ENCODE assay signal across 8 cellular contexts in the genomic region with DNA sequence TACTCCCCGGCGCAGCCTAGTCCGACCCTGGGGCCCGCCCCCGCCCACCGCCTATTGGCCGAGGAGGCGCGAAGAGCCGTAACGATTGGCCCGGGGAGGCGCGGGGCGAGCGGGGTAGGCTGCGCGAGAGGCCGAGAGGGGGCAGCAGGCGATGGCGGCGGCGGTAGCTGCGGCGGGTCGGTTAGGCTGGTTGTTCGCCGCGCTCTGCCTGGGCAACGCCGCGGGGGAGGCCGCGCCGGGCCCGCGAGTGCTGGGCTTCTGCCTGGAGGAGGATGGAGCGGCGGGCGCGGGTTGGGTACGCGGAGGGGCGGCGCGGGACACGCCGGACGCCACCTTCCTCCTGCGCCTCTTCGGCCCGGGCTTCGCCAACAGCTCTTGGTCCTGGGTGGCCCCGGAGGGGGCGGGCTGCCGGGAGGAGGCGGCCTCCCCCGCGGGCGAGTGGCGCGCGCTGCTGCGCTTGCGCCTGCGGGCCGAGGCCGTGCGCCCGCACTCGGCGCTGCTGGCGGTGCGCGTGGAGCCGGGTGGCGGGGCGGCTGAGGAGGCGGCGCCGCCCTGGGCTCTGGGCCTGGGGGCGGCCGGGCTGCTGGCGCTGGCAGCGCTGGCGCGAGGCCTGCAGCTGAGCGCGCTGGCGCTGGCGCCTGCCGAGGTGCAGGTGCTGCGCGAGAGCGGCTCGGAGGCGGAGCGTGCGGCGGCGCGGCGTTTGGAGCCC. TPM values are rescaled to one million over a fixed set of nuclear protein-coding genes. Genes with fewer than 3 reads are reported as not detected.
DNase-seq lines count a peak whose midpoint lies in the region; ATAC-seq and TF ChIP-seq lines count a peak whose summit lies in the region.

CNNM3 (plus strand) TSS at position 142 of the 709 bp plus-strand sequence; CDS start at position 152, 10 bp downstream.

- H3K27ac ChIP-seq in DND-41 (ENCODE audit: low read length) (peak within 1 kb of the TSS; percentile 89), PC-9 (peak within 1 kb of the TSS; percentile 7; the same call in 1 of the 2 replicates), esophagus (ENCODE audit: low read depth in 2 of 2, low read length in 1 of 2) (peak within 1 kb of the TSS; percentile 94 to 96), muscle layer of duodenum (ENCODE audit: low read length) (peak within 1 kb of the TSS; percentile 60)

- CTCF ChIA-PET in PC-9 (lab: Charles Lee) = interaction anchor here (0.6 to 0.8 kb wide), 3 partner anchors 135 to 283 kb away, joined by 3 to 5 read pairs (median 4); no protein-coding TSS in a partner anchor

- TF ChIP-seq CTCF in DND-41 (IDR thresholded peaks at IDR 0.05; ENCODE audit: borderline replicate concordance, extremely low read depth, low read length, poor library complexity, severe bottlenecking) = peak; percentile 61
- peak; percentile 74 for TF ChIP-seq CTCF in PC-9 (conservative IDR thresholded peaks at IDR 0.05)

- BruUV-seq in PC-9 (replicated peaks; lab: Mats Ljungman, UMichigan) = no TSS peak

- H3K27me3 ChIP-seq in DND-41 (ENCODE audit: insufficient read depth, low read length, poor library complexity) (no peaks in the 10 kb centered on the region), PC-9 (ENCODE audit: insufficient read depth, low read depth) (no peaks in the 10 kb centered on the region), esophagus (ENCODE audit: control insufficient read depth in 1 of 2, insufficient read depth in 2 of 2, low read length in 2 of 2) (no peaks in the 10 kb centered on the region), muscle layer of duodenum (ENCODE audit: low read depth, low read length) (no peaks in the 10 kb centered on the region)

- ATAC-seq in DND-41 (ENCODE audit: insufficient read depth, low read depth) (peak; percentile 94), GM21737 (IDR thresholded peaks at IDR 0.05; ENCODE audit: unreplicated experiment) (peak; percentile 87)

- H3K4me3 ChIP-seq in DND-41 (ENCODE audit: low read depth in 1 of 2, low read length in 2 of 2) (peak within 1 kb of the TSS; percentile 73 to 97), PC-9 (peak within 1 kb of the TSS; percentile 87), esophagus (ENCODE audit: low read depth in 1 of 2, low read length in 2 of 2) (peak within 1 kb of the TSS; percentile 70 to 86), muscle layer of duodenum (ENCODE audit: low read depth in 1 of 2, low read length in 2 of 2) (peak within 1 kb of the TSS; percentile 73 to 82)

- H2AFZ ChIP-seq in DND-41 (ENCODE audit: low read depth, low read length) (peak within 1 kb of the TSS; percentile 88), PC-9 (peak within 1 kb of the TSS; percentile 92)

- DNase-seq in DND-41 (peak; percentile 95), KG1 (lab: John Stamatoyannopoulos, UW) (peak; percentile 91), PC-9 (peak; percentile 87 to 99)
- peak; percentile 97 for DNase-seq in activated T-cell treated with anti-CD3 and anti-CD28 coated beads, Interleukin-2, amount 50 U/mL, for 1 hour
- peak; percentile 93 for DNase-seq in stimulated activated CD8-positive, alpha-beta memory T cell treated with anti-CD3 and anti-CD28 coated beads, Interleukin-7, amount 100 ng/mL, for 24 hours (ENCODE audit: low read depth)

- H3K9me3 ChIP-seq in DND-41 (ENCODE audit: insufficient read depth, low read length, severe bottlenecking) (no peaks in the 10 kb centered on the region), PC-9 (ENCODE audit: insufficient read depth, low read depth) (no peaks in the 10 kb centered on the region), esophagus (ENCODE audit: control insufficient read depth in 2 of 2, insufficient read depth in 1 of 2, low read depth in 1 of 2, low read length in 1 of 2) (no peaks in the 10 kb centered on the region), muscle layer of duodenum (ENCODE audit: control insufficient read depth in 1 of 2, low read length in 2 of 2) (no peaks in the 10 kb centered on the region)

- POLR2A ChIA-PET in PC-9 (lab: Charles Lee; ENCODE audit: unreplicated experiment) = interaction anchor here (0.5 to 0.6 kb wide), 6 partner anchors 54 to 824 kb away, joined by 3 to 4 read pairs (median 3); no protein-coding TSS in a partner anchor

- peaks cover 12% of the 10 kb centered on the region for H3F3A ChIP-seq in PC-9 (ENCODE audit: insufficient read depth, low read depth)

- H3K36me3 ChIP-seq in DND-41 (ENCODE audit: insufficient read depth, low read length) = peaks cover 33% of the 10 kb centered on the region
- 0 out of 2 replicates have a peak, but pooled peaks cover under 1% of the 10 kb centered on the region for H3K36me3 ChIP-seq in PC-9 (ENCODE audit: low read depth)
- no peaks in the 10 kb centered on the region for H3K36me3 ChIP-seq in esophagus (ENCODE audit: control insufficient read depth in 2 of 2, insufficient read depth in 2 of 2, low read length in 1 of 2)
- H3K36me3 ChIP-seq in muscle layer of duodenum (ENCODE audit: control insufficient read depth in 1 of 2, insufficient read depth in 2 of 2, low read length in 2 of 2) = peaks cover under 1 to 4% of the 10 kb centered on the region in 2 donors

- peaks cover 47% of the 10 kb centered on the region for H3K79me2 ChIP-seq in DND-41 (ENCODE audit: insufficient read depth, low read length)
- peaks cover 39% of the 10 kb centered on the region for H3K79me2 ChIP-seq in PC-9 (ENCODE audit: low read depth)

- H4K20me1 ChIP-seq in DND-41 (ENCODE audit: insufficient read depth, low read length) (peaks cover 43% of the 10 kb centered on the region), PC-9 (ENCODE audit: insufficient read depth) (peaks cover 26% of the 10 kb centered on the region)

- no peaks in the 10 kb centered on the region for H3K9me2 ChIP-seq in PC-9 (ENCODE audit: insufficient read depth)

- H3K4me1 ChIP-seq in DND-41 (ENCODE audit: insufficient read depth, low read length) = peaks cover 50% of the 10 kb centered on the region
- peaks cover 26% of the 10 kb centered on the region for H3K4me1 ChIP-seq in PC-9 (replicated peaks; ENCODE audit: insufficient read depth)
- peaks cover 11 to 26% of the 10 kb centered on the region in 2 donors for H3K4me1 ChIP-seq in esophagus (ENCODE audit: control insufficient read depth in 2 of 2, insufficient read depth in 2 of 2, low read length in 1 of 2)
- peaks cover 34 to 53% of the 10 kb centered on the region in 2 donors for H3K4me1 ChIP-seq in muscle layer of duodenum (ENCODE audit: control insufficient read depth in 1 of 2, insufficient read depth in 2 of 2, low read length in 2 of 2)

- 0 to 1% methylated on average over 48 to 103 of the region's 103 CpGs for WGBS in esophagus, 2 donors

- peak within 1 kb of the TSS; percentile 87 for H3K9ac ChIP-seq in DND-41 (ENCODE audit: low read depth, low read length)

- peak within 1 kb of the TSS; percentile 100 for H3K4me2 ChIP-seq in DND-41 (ENCODE audit: insufficient read depth, low read length)
- H3K4me2 ChIP-seq in PC-9 = peak within 1 kb of the TSS; percentile 99

- intact Hi-C loops in PC-9 (cut with micrococcal nuclease; ENCODE audit: unreplicated experiment) = loop anchor here (1.0 to 5.0 kb wide), 7 partner anchors 16 to 297 kb away; partner anchors contain the start of genes ANKRD36 and ANKRD39

RNA-seq across cellular contexts. Expression of gene CNNM3, which starts in this region (rescaled TPM):
- 28.7 and 28.8 TPM in 2 replicates for total RNA-seq in PC-9 (2021)
- polyA plus RNA-seq in esophagus = 1 to 10 TPM; 3.8 to 3.9 TPM

Comparison
In these comparisons a context has a peak if more than half of its experiments do, and no peak if none do; other contexts are left out.
1. Peak in every context shown above with its lines: DNase-seq, ATAC-seq, H3K4me3 ChIP-seq and H3K27ac ChIP-seq.
2. H3K27ac ChIP-seq: peak in every context shown above with its lines; median percentile 95 in esophagus; 89 in DND-41; 60 in muscle layer of duodenum; 7 in PC-9.